ENCODE assay signal across 2 cellular contexts in the genomic region with DNA sequence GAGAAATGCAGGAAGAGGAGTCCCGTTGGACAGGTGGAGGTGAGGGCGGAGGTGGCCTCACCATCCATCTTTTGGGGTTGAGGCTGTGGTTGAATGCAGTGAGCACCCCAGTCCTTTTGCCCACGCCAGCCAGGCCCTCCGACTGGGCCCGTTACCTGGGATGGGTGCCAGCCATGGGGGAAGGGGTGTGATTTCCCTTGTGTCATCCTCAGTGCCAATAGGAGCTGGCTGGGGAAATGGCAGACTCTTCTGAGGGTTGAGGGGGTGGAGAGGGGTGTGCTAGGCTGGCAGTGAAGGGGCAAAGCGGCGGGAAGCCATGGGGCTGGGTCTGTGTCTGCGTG.
TF ChIP-seq lines count a peak whose summit lies in the region.

No MANE protein-coding gene starts in this region.

TF ChIP-seq in IMR-90, 13 proteins besides CTCF, POLR2A, EP300 and RAD21:
- TF ChIP-seq SMC3 (IDR thresholded peaks at IDR 0.05; ENCODE audit: low read depth, low read length), result no peak
- no peak for TF ChIP-seq MAFK (IDR thresholded peaks at IDR 0.05; ENCODE audit: low read depth, low read length)
- TF ChIP-seq, protein P1, sequence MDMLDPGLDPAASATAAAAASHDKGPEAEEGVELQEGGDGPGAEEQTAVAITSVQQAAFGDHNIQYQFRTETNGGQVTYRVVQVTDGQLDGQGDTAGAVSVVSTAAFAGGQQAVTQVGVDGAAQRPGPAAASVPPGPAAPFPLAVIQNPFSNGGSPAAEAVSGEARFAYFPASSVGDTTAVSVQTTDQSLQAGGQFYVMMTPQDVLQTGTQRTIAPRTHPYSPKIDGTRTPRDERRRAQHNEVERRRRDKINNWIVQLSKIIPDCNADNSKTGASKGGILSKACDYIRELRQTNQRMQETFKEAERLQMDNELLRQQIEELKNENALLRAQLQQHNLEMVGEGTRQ (IDR thresholded peaks at IDR 0.05; ENCODE audit: low read depth, low read length), result no peak
- TF ChIP-seq RCOR1 (IDR thresholded peaks at IDR 0.05; ENCODE audit: insufficient replicate concordance, low read length), result no peak
- no peak for TF ChIP-seq CHD1 (IDR thresholded peaks at IDR 0.05; ENCODE audit: low read depth, low read length)
- no peak for TF ChIP-seq CEBPB (IDR thresholded peaks at IDR 0.05; ENCODE audit: low read depth, low read length)
- TF ChIP-seq NFE2L2 (IDR thresholded peaks at IDR 0.05; ENCODE audit: low read depth, low read length), result no peak
- TF ChIP-seq MXI1 (IDR thresholded peaks at IDR 0.05; ENCODE audit: borderline replicate concordance, low read depth, low read length), result no peak
- no peak for TF ChIP-seq FOS (IDR thresholded peaks at IDR 0.05; ENCODE audit: low read depth, low read length)
- no peak for TF ChIP-seq RFX5 (IDR thresholded peaks at IDR 0.05; ENCODE audit: low read depth, low read length)

TF ChIP-seq in H1, 55 proteins besides CTCF, POLR2A, EP300 and RAD21:
- TF ChIP-seq SP2 (IDR thresholded peaks at IDR 0.05; ENCODE audit: low read length) (no peak), JUND (IDR thresholded peaks at IDR 0.05; ENCODE audit: low read length) (no peak), SAP30 (IDR thresholded peaks at IDR 0.05; ENCODE audit: insufficient read depth, insufficient replicate concordance, low read length) (no peak), POLR2AphosphoS5 (IDR thresholded peaks at IDR 0.05; ENCODE audit: low read depth, low read length) (no peak), SIN3A (conservative IDR thresholded peaks at IDR 0.05 in 1 of 2, IDR thresholded peaks at IDR 0.05 in 1 of 2; ENCODE audit: low read depth in 1 of 2, low read length in 2 of 2) (no peak), NANOG (IDR thresholded peaks at IDR 0.05; ENCODE audit: insufficient read depth, low read depth, low read length, poor library complexity, severe bottlenecking) (no peak), PHF8 (conservative IDR thresholded peaks at IDR 0.05; ENCODE audit: low read depth, low read length) (no peak), JUN (IDR thresholded peaks at IDR 0.05; ENCODE audit: low read depth, low read length) (no peak), YY1 (IDR thresholded peaks at IDR 0.05; ENCODE audit: low read depth, low read length) (no peak), NRF1 (IDR thresholded peaks at IDR 0.05; ENCODE audit: low read depth, low read length) (no peak), KDM4A (IDR thresholded peaks at IDR 0.05; ENCODE audit: low read depth, low read length, severe bottlenecking) (no peak), EGR1 (IDR thresholded peaks at IDR 0.05; ENCODE audit: borderline replicate concordance, low read depth, low read length) (no peak), CHD2 (IDR thresholded peaks at IDR 0.05; ENCODE audit: low read length) (no peak), BACH1 (IDR thresholded peaks at IDR 0.05; ENCODE audit: low read length) (no peak), TBP (IDR thresholded peaks at IDR 0.05; ENCODE audit: low read depth, low read length) (no peak)
- TF ChIP-seq, protein P2, sequence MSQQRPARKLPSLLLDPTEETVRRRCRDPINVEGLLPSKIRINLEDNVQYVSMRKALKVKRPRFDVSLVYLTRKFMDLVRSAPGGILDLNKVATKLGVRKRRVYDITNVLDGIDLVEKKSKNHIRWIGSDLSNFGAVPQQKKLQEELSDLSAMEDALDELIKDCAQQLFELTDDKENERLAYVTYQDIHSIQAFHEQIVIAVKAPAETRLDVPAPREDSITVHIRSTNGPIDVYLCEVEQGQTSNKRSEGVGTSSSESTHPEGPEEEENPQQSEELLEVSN (IDR thresholded peaks at IDR 0.05), result no peak
